Comparison of ENCODE assay signal across 16 cellular contexts in the genomic region with DNA sequence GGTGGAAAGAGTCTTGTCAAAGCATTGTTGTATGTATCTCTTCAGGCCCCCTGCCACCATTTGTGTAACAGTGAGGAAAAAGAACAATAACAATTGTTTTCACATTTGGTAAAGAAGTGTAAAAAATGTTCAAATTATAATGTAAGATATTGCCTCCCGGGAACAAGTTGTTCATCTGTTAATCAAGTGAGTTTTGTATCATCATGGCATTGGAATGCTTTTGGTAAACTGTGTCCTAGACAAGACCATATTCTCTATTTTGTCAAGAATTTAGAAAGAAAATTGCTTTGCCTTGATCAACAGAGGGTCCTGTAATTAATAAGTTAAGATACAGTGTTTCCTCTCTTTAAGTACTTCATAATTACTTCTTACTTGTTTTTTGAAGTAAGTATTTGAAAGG.
"Had no signal": no experiment of that assay in that cellular context is flagged by ENCODE, and none has a peak within 500 bp of the region (broad histone marks: within the 10 kb centered on the region; RNA-seq: fewer than 3 reads in every experiment).

No MANE protein-coding gene starts in this region.

- H3K79me2 ChIP-seq: hepatocyte had no signal

- H3K4me1 ChIP-seq: body of pancreas, sigmoid colon, spleen, testis had no signal

- ATAC-seq: activated CD4-positive, CD25-positive, alpha-beta regulatory T cell treated with anti-CD3 and anti-CD28 coated beads, Interleukin-2, amount 50 U/mL, for 24 hours; activated CD8-positive, alpha-beta T cell treated with anti-CD3 and anti-CD28 coated beads, Interleukin-2, amount 10 ng/mL, durations not matched to agents 7 days and 5 days; activated T-cell treated with anti-CD3 and anti-CD28 coated beads, Interleukin-2, amount 50 U/mL, for 4 hours; body of pancreas; effector memory CD8-positive, alpha-beta T cell had no signal

- H3K27me3 ChIP-seq: body of pancreas, hepatocyte, sigmoid colon, spleen, testis had no signal

- DNase-seq: activated CD4-positive, alpha-beta T cell treated with anti-CD3 and anti-CD28 coated beads, Interleukin-2, amount 10 ng/mL, durations not matched to agents 7 days and 5 days; activated CD8-positive, alpha-beta T cell treated with anti-CD3 and anti-CD28 coated beads, Interleukin-2, amount 10 ng/mL, durations not matched to agents 7 days and 5 days; activated naive CD4-positive, alpha-beta T cell treated with anti-CD3 and anti-CD28 coated beads for 36 hours; activated T-cell treated with anti-CD3 and anti-CD28 coated beads, Interleukin-2, amount 50 U/mL, for 4 hours; body of pancreas; effector memory CD8-positive, alpha-beta T cell; occipital lobe; posterior cingulate gyrus; sigmoid colon; spleen; stimulated activated CD4-positive, alpha-beta T cell treated with anti-CD3 and anti-CD28 coated beads, Interleukin-4, amount 100 ng/mL, for 4 hours had no signal

- H3K9me3 ChIP-seq: body of pancreas, sigmoid colon, spleen, testis had no signal

- H3K36me3 ChIP-seq: sigmoid colon, spleen had no signal

- H3K27ac ChIP-seq: body of pancreas, hepatocyte, sigmoid colon, spleen, testis had no signal

- FAIRE-seq: keratinocyte had no signal

- H2AFZ ChIP-seq: hepatocyte had no signal

- H3K4me3 ChIP-seq: body of pancreas, hepatocyte, lung, sigmoid colon, spleen, testis had no signal

- H3K4me2 ChIP-seq: hepatocyte had no signal
